19 cellular contexts compared by ENCODE assay signal in the genomic region with DNA sequence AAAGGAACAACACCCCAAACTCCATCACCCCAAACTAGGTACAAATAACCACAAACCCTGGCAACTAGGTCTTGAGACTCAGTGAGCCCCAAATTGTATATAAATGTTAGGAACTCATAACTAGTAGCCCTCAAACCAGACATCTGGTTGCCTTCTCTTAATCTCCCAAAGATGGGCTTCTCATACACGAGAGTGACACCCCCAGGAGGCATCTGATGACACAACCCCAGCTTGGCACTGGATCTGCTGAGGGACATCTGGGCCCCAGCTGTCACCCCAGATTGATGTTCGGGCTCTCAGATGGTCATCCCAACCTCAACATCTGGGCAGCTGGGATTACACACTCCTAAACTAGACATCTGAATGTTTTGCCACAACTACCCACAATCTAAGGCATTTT. TPM values are rescaled to one million over a fixed set of nuclear protein-coding genes. Genes with fewer than 3 reads are reported as not detected.
A peak's percentile ranks its signal among the peaks of the same experiment; 100 is the strongest.
DNase-seq lines count a peak whose midpoint lies in the region; ATAC-seq and TF ChIP-seq lines count a peak whose summit lies in the region.
"Had no signal": no experiment of that assay in that cellular context is flagged by ENCODE, and none has a peak within 500 bp of the region (broad histone marks: within the 10 kb centered on the region; RNA-seq: fewer than 3 reads in every experiment).

No MANE protein-coding gene starts in this region.

- H3K27me3 Mint-ChIP-seq in effector memory CD8-positive, alpha-beta T cell = peaks cover 14 to 33% of the 10 kb centered on the region in 2 donors
- H3K27me3 Mint-ChIP-seq in HFFc6 (ENCODE audit: insufficient read depth) = peaks cover 3% of the 10 kb centered on the region

- H4K20me1 ChIP-seq in DOHH2 (ENCODE audit: control insufficient read depth, insufficient read depth, low read depth, low read length) (no peaks in the 10 kb centered on the region), OCI-LY3 (ENCODE audit: insufficient read depth, low read length) (no peaks in the 10 kb centered on the region)

- H3K27me3 ChIP-seq in DOHH2 (ENCODE audit: control insufficient read depth, low read length) (no peaks in the 10 kb centered on the region), OCI-LY3 (ENCODE audit: low read depth, low read length) (0 out of 2 replicates have a peak, but pooled peaks cover 4% of the 10 kb centered on the region), HAP-1 (ENCODE audit: low read depth) (no peaks in the 10 kb centered on the region)

- H3K9me3 Mint-ChIP-seq in effector memory CD8-positive, alpha-beta T cell = no peaks in the 10 kb centered on the region
- no peaks in the 10 kb centered on the region for H3K9me3 Mint-ChIP-seq in HFFc6

- H3K36me3 ChIP-seq in DOHH2 (ENCODE audit: control insufficient read depth, low read length) (peaks cover 23% of the 10 kb centered on the region), OCI-LY3 (replicated peaks; ENCODE audit: low read depth, low read length) (no peaks in the 10 kb centered on the region), HAP-1 (replicated peaks) (no peaks in the 10 kb centered on the region)

- H3K79me2 ChIP-seq in DOHH2 (ENCODE audit: control insufficient read depth, low read length) (peaks cover 6% of the 10 kb centered on the region), OCI-LY3 (ENCODE audit: low read length) (no peaks in the 10 kb centered on the region)

- H3K4me3 ChIP-seq in DOHH2 (ENCODE audit: low read length) (peak overlapping the region; percentile 70), OCI-LY3 (ENCODE audit: low read length) (no peak overlapping the region), HAP-1 (no peak overlapping the region)
- H3K4me3 ChIP-seq: lung had no signal

- H3K4me1 ChIP-seq in DOHH2 (ENCODE audit: control insufficient read depth, low read length) = peaks cover 89% of the 10 kb centered on the region
- peaks cover 25% of the 10 kb centered on the region for H3K4me1 ChIP-seq in OCI-LY3 (ENCODE audit: low read length)
- H3K4me1 ChIP-seq in HAP-1 = no peaks in the 10 kb centered on the region

- peak; percentile 55 for DNase-seq in AG20443 (ENCODE audit: low spot score)
- peak in 1 of 3 experiments; percentile 36 for DNase-seq in effector memory CD8-positive, alpha-beta T cell
- DNase-seq in HAP-1 (ENCODE audit: low spot score in 2 of 2) = no peak
- no peak for DNase-seq in HFFc6
- DNase-seq in NCI-H774 (lab: John Stamatoyannopoulos, UW) = no peak
- DNase-seq: activated CD4-positive, CD25-positive, alpha-beta regulatory T cell; AML-193; DMS79; H9; NCI-H1092 had no signal

- H3F3A ChIP-seq in DOHH2 (ENCODE audit: control insufficient read depth, insufficient read depth) = peaks cover 42% of the 10 kb centered on the region

- H3K4me1 Mint-ChIP-seq in effector memory CD8-positive, alpha-beta T cell (ENCODE audit: low read depth in 2 of 2) = peaks cover 49 to 62% of the 10 kb centered on the region in 2 donors
- H3K4me1 Mint-ChIP-seq in HFFc6 (ENCODE audit: low read depth) = no peaks in the 10 kb centered on the region
- H3K4me1 Mint-ChIP-seq: nephron had no signal

- in situ Hi-C loops in HAP-1 (cut with MboI; ENCODE audit: low sequenced_read_pairs) = no loop called here

- H3K27ac ChIP-seq in DOHH2 (ENCODE audit: low read depth, low read length) (peak overlapping the region; percentile 100), OCI-LY3 (ENCODE audit: low read length) (no peak overlapping the region)
- H3K27ac ChIP-seq: RWPE1 had no signal

- H3K27ac Mint-ChIP-seq in effector memory CD8-positive, alpha-beta T cell = peak overlapping the region; percentile 93 to 100
- H3K27ac Mint-ChIP-seq in HFFc6 = no peak overlapping the region
- H3K27ac Mint-ChIP-seq: H9, nephron had no signal

- peak overlapping the region; percentile 65 to 66 for H3K4me3 Mint-ChIP-seq in effector memory CD8-positive, alpha-beta T cell
- H3K4me3 Mint-ChIP-seq in HFFc6 = no peak overlapping the region
- H3K4me3 Mint-ChIP-seq: H9 had no signal

- no peak overlapping the region for H3K9ac ChIP-seq in OCI-LY3 (ENCODE audit: low read length)

- H3K4me2 ChIP-seq in DOHH2 (ENCODE audit: low read length) (peak overlapping the region; percentile 97), OCI-LY3 (ENCODE audit: low read length) (peak overlapping the region; percentile 8; the same call in 1 of the 2 replicates)

- no peaks in the 10 kb centered on the region for H3K9me2 ChIP-seq in DOHH2 (replicated peaks; ENCODE audit: control insufficient read depth, low read length)

- TF ChIP-seq CTCF in DOHH2 (IDR thresholded peaks at IDR 0.05; ENCODE audit: low read depth, low read length, poor library complexity, severe bottlenecking) = no peak
- TF ChIP-seq CTCF in OCI-LY3 (IDR thresholded peaks at IDR 0.05; ENCODE audit: low read depth, low read length) = no peak
- TF ChIP-seq CTCF in HFFc6 (IDR thresholded peaks at IDR 0.05) = no peak

- H3K36me3 Mint-ChIP-seq in effector memory CD8-positive, alpha-beta T cell (ENCODE audit: insufficient read depth) = peaks cover 34% of the 10 kb centered on the region
- no peaks in the 10 kb centered on the region for H3K36me3 Mint-ChIP-seq in HFFc6 (ENCODE audit: low read depth)

- H3K9me3 ChIP-seq in DOHH2 (ENCODE audit: control insufficient read depth, insufficient read depth, low read length) = no peaks in the 10 kb centered on the region
- H3K9me3 ChIP-seq in OCI-LY3 (ENCODE audit: insufficient read depth, low read length) = no peaks in the 10 kb centered on the region
- H3K9me3 ChIP-seq in HAP-1 = no peaks in the 10 kb centered on the region

- H2AFZ ChIP-seq in OCI-LY3 (ENCODE audit: low read depth, low read length) = no peak overlapping the region

- ATAC-seq in effector memory CD8-positive, alpha-beta T cell (replicated peaks) = peak; percentile 0
- ATAC-seq in HG02981 (IDR thresholded peaks at IDR 0.05; ENCODE audit: unreplicated experiment) = no peak

RNA-seq across cellular contexts. Expression of a gene that starts 14.8 kb away (rescaled TPM):
- 100 to 1,000 TPM; 245 to 349 (median 258) TPM for total RNA-seq in HFFc6 (2021; fragmentation: NEBNext Ultra II Directional; extraction: Animal tissue kit (Norgen Biotek cat#: 25700))

RNA-seq across cellular contexts. Expression of a gene that starts 16.1 kb away (rescaled TPM):
- under 1 TPM in 4 of 6 experiments, not detected in 2; 0.09 to 0.17 (median 0.12) TPM for total RNA-seq in HFFc6 (2021; fragmentation: NEBNext Ultra II Directional; extraction: Animal tissue kit (Norgen Biotek cat#: 25700))
- total RNA-seq: glomerular endothelial cell, pulmonary artery endothelial cell had no signal

RNA-seq across cellular contexts. Expression of a gene that starts 49.7 kb away (rescaled TPM):
- under 1 TPM in 4 of 6 experiments, not detected in 2; 0.10 to 0.66 (median 0.33) TPM for total RNA-seq in HFFc6 (2021; fragmentation: NEBNext Ultra II Directional; extraction: Animal tissue kit (Norgen Biotek cat#: 25700))
- total RNA-seq: subcutaneous adipose tissue had no signal
